In genomic region chr6:71499667-71500066, GRCh38 we compare ENCODE assay signal across 19 cellular contexts.
DNase-seq lines count a peak whose midpoint lies in the region; ATAC-seq, FAIRE-seq and TF ChIP-seq lines count a peak whose summit lies in the region.
"Had no signal": no experiment of that assay in that cellular context is flagged by ENCODE, and none has a peak within 500 bp of the region (broad histone marks: within the 10 kb centered on the region; RNA-seq: fewer than 3 reads in every experiment).

No MANE protein-coding gene starts in this region.

- H3K9me3 ChIP-seq in endothelial cell of umbilical vein (replicated peaks; ENCODE audit: control insufficient read depth, insufficient read depth, low read length), result no peaks in the 10 kb centered on the region

- no peak for FAIRE-seq in endothelial cell of umbilical vein (lab: Jason Lieb, UNC)

- BruUV-seq in endothelial cell of umbilical vein (replicated peaks; lab: Mats Ljungman, UMichigan), result no TSS peak

- no peak overlapping the region for H3K9ac ChIP-seq in endothelial cell of umbilical vein (replicated peaks; ENCODE audit: extremely low read depth, insufficient read depth, low read length)

- CTCF ChIA-PET in endothelial cell of umbilical vein (lab: Charles Lee), result interaction anchor here (1.8 to 2.2 kb wide), 2 partner anchors 10 to 114 kb away, joined by 5 to 9 read pairs; no protein-coding TSS in a partner anchor

- no peak for TF ChIP-seq POLR2A in endothelial cell of umbilical vein (IDR thresholded peaks at IDR 0.05; ENCODE audit: low read depth, low read length)

- H3K27ac ChIP-seq in ACC112 (ENCODE audit: low read depth, low read length) (no peak overlapping the region), endothelial cell of umbilical vein (ENCODE audit: insufficient read depth, low read depth, low read length) (no peak overlapping the region)
- H3K27ac ChIP-seq: HL-60 had no signal

- dilution Hi-C loops in endothelial cell of umbilical vein (cut with MboI; ENCODE audit: extremely low pct_ligation_motif_present, low sequenced_read_pairs), result loop anchor here (25.0 kb wide), 1 partner anchor 112 kb away; no protein-coding TSS in a partner anchor

- POLR2A ChIA-PET in endothelial cell of umbilical vein (lab: Charles Lee), result no interaction called here

- TF ChIP-seq CTCF in HFFc6 (IDR thresholded peaks at IDR 0.05) (no peak), endothelial cell of umbilical vein (IDR thresholded peaks at IDR 0.05; ENCODE audit: extremely low read depth in 1 of 2, insufficient read depth in 1 of 2, low read depth in 1 of 2, low read length in 2 of 2) (no peak), neural crest cell (conservative IDR thresholded peaks at IDR 0.05) (no peak)

- H3K27me3 Mint-ChIP-seq in HFFc6 (ENCODE audit: insufficient read depth), result no peaks in the 10 kb centered on the region
- no peaks in the 10 kb centered on the region for H3K27me3 Mint-ChIP-seq in neural crest cell (ENCODE audit: low read depth)

- no peaks in the 10 kb centered on the region for H3K9me1 ChIP-seq in endothelial cell of umbilical vein (replicated peaks; ENCODE audit: control insufficient read depth, extremely low read depth, insufficient read depth, low read length)

- no peak for DNase-seq in HFFc6
- DNase-seq in endothelial cell of umbilical vein (ENCODE audit: low read depth, low spot score), result no peak
- no peak for DNase-seq in neural crest cell (ENCODE audit: low read depth, low spot score)
- DNase-seq in NCI-H345 treated with DMSO at 0.1 percent for 48 hours (lab: John Stamatoyannopoulos, UW; ENCODE audit: unreplicated experiment), result no peak
- DNase-seq: DMS79, KG1, NCI-H1105 treated with DMSO at 0.1 percent for 48 hours, NCI-H2029 treated with DMSO at 0.1 percent for 48 hours, NCI-H226, NCI-H524 treated with DMSO at 0.1 percent for 48 hours had no signal

- no peaks in the 10 kb centered on the region for H4K20me1 ChIP-seq in endothelial cell of umbilical vein (replicated peaks; ENCODE audit: control insufficient read depth, extremely low read depth, insufficient read depth, low read length)

- intact Hi-C loops in endothelial cell of umbilical vein (cut with micrococcal nuclease), result no loop called here

- no peak for ATAC-seq in HG02970 (IDR thresholded peaks at IDR 0.05; ENCODE audit: low FRiP score, unreplicated experiment)
- no peak for ATAC-seq in HG02759 (IDR thresholded peaks at IDR 0.05; ENCODE audit: unreplicated experiment)
- no peak for ATAC-seq in HG03045 (IDR thresholded peaks at IDR 0.05; ENCODE audit: unreplicated experiment)
- ATAC-seq: GM23338, HCT116, Right ventricle myocardium inferior had no signal

- no peak overlapping the region for H3K4me3 ChIP-seq in ACC112 (ENCODE audit: low read depth, low read length)
- H3K4me3 ChIP-seq in endothelial cell of umbilical vein (replicated peaks in 1 of 3; ENCODE audit: insufficient read depth in 1 of 3, low read depth in 1 of 3, low read length in 3 of 3), result no peak overlapping the region
- H3K4me3 ChIP-seq: GM23338 had no signal

- H3K4me3 Mint-ChIP-seq in HFFc6 (no peak overlapping the region), neural crest cell (no peak overlapping the region)
- H3K4me3 Mint-ChIP-seq: B cell, GM23338 had no signal

- H3K4me1 ChIP-seq in ACC112 (ENCODE audit: control insufficient read depth, insufficient read depth, low read length, unreplicated experiment), result peaks cover 20% of the 10 kb centered on the region
- peaks cover 17% of the 10 kb centered on the region for H3K4me1 ChIP-seq in endothelial cell of umbilical vein (ENCODE audit: control insufficient read depth, extremely low read depth, insufficient read depth, low read length)

- H3K4me2 ChIP-seq in endothelial cell of umbilical vein (ENCODE audit: insufficient read depth, low read length), result no peak overlapping the region
- H3K4me2 ChIP-seq: GM23338 had no signal

- H2AFZ ChIP-seq in ACC112 (ENCODE audit: low read length, unreplicated experiment), result peak overlapping the region; percentile 59
- peak overlapping the region; percentile 38 for H2AFZ ChIP-seq in endothelial cell of umbilical vein (ENCODE audit: low read depth, low read length)
- H2AFZ ChIP-seq: GM23338 had no signal

- H3K9me3 Mint-ChIP-seq in HFFc6, result no peaks in the 10 kb centered on the region
- no peaks in the 10 kb centered on the region for H3K9me3 Mint-ChIP-seq in neural crest cell
- H3K9me3 Mint-ChIP-seq: GM23338 had no signal

- H3K4me1 Mint-ChIP-seq in HFFc6 (ENCODE audit: low read depth) (peaks cover 42% of the 10 kb centered on the region), neural crest cell (peaks cover 5% of the 10 kb centered on the region)

- H3K36me3 ChIP-seq in ACC112 (ENCODE audit: insufficient read depth, low read length), result no peaks in the 10 kb centered on the region
- H3K36me3 ChIP-seq in endothelial cell of umbilical vein (ENCODE audit: control insufficient read depth in 2 of 2, extremely low read depth in 1 of 2, insufficient read depth in 2 of 2, low read length in 2 of 2), result no peaks in the 10 kb centered on the region

- no peaks in the 10 kb centered on the region for H3K79me2 ChIP-seq in ACC112 (ENCODE audit: control insufficient read depth, insufficient read depth, low read length, unreplicated experiment)
- no peaks in the 10 kb centered on the region for H3K79me2 ChIP-seq in endothelial cell of umbilical vein (ENCODE audit: control insufficient read depth, insufficient read depth, low read length)

- H3K27ac Mint-ChIP-seq in HFFc6 (peak overlapping the region; percentile 48), neural crest cell (ENCODE audit: unreplicated experiment) (peak overlapping the region; percentile 61)
- H3K27ac Mint-ChIP-seq: B cell, GM23338 had no signal

- H3K36me3 Mint-ChIP-seq in HFFc6 (ENCODE audit: low read depth), result no peaks in the 10 kb centered on the region
- no peaks in the 10 kb centered on the region for H3K36me3 Mint-ChIP-seq in neural crest cell (ENCODE audit: low read depth)

- H3K27me3 ChIP-seq in ACC112 (ENCODE audit: insufficient read depth, low read length) (no peaks in the 10 kb centered on the region), endothelial cell of umbilical vein (ENCODE audit: control insufficient read depth in 2 of 2, insufficient read depth in 2 of 2, low read length in 2 of 2) (no peaks in the 10 kb centered on the region)

TF ChIP-seq in endothelial cell of umbilical vein, 7 proteins besides CTCF, POLR2A, EP300 and RAD21:
- no peak for TF ChIP-seq FOS (IDR thresholded peaks at IDR 0.05; ENCODE audit: borderline replicate concordance, insufficient read depth, low read length)
- TF ChIP-seq POLR2AphosphoS5 (IDR thresholded peaks at IDR 0.05; ENCODE audit: insufficient read depth, low read depth, low read length), result no peak
- TF ChIP-seq JUN (IDR thresholded peaks at IDR 0.05; ENCODE audit: borderline replicate concordance, insufficient read depth, insufficient read length, low read depth), result no peak
- TF ChIP-seq GATA2 (IDR thresholded peaks at IDR 0.05; ENCODE audit: insufficient read depth, insufficient read length, low read depth, low read length), result no peak
- TF ChIP-seq MAX (IDR thresholded peaks at IDR 0.05; ENCODE audit: insufficient read depth, insufficient read length), result no peak
- no peak for TF ChIP-seq EZH2 (IDR thresholded peaks at IDR 0.05; ENCODE audit: borderline replicate concordance, low read depth, low read length, severe bottlenecking)
- no peak for TF ChIP-seq MYC (IDR thresholded peaks at IDR 0.05; ENCODE audit: low read depth, low read length)
